ENCODE assay signal across 12 cellular contexts in genomic region chr15:67880651-67881182, GRCh38. TPM values are rescaled to one million over a fixed set of nuclear protein-coding genes. Genes with fewer than 3 reads are reported as not detected.
DNase-seq lines count a peak whose midpoint lies in the region; ATAC-seq and TF ChIP-seq lines count a peak whose summit lies in the region.
"Had no signal": no experiment of that assay in that cellular context is flagged by ENCODE, and none has a peak within 500 bp of the region (broad histone marks: within the 10 kb centered on the region; RNA-seq: fewer than 3 reads in every experiment).

No MANE protein-coding gene starts in this region.

- intact Hi-C loops in mammary epithelial cell (cut with micrococcal nuclease), result no loop called here

- TF ChIP-seq RAD21 in Ishikawa (IDR thresholded peaks at IDR 0.05; ENCODE audit: low read depth), result no peak

- peak overlapping the region; percentile 78 for H2AFZ ChIP-seq in mammary epithelial cell (ENCODE audit: low read depth, low read length)

- H3K9me3 ChIP-seq in mammary epithelial cell (replicated peaks; ENCODE audit: insufficient read depth, low read length), result no peaks in the 10 kb centered on the region
- no peaks in the 10 kb centered on the region for H3K9me3 ChIP-seq in gastroesophageal sphincter

- H4K20me1 ChIP-seq in mammary epithelial cell (ENCODE audit: insufficient read depth, low read length), result no peaks in the 10 kb centered on the region

- CTCF ChIA-PET in mammary epithelial cell (lab: Charles Lee; ENCODE audit: low non-redundant PET), result no interaction called here

- H3K27me3 ChIP-seq in mammary epithelial cell (ENCODE audit: insufficient read depth, low read length) (no peaks in the 10 kb centered on the region), gastroesophageal sphincter (no peaks in the 10 kb centered on the region)

- ATAC-seq in SK-N-SH treated with all-trans-retinoic acid at 6 μM for 48 hours (no peak), gastroesophageal sphincter (no peak)
- ATAC-seq: natural killer cell had no signal

- H3K27me3 Mint-ChIP-seq in mesothelial cell of epicardium (ENCODE audit: low read depth), result no peaks in the 10 kb centered on the region

- TF ChIP-seq POLR2A in gastroesophageal sphincter (IDR thresholded peaks at IDR 0.05), result no peak

- no peak for TF ChIP-seq CTCF in mammary epithelial cell (conservative IDR thresholded peaks at IDR 0.05 in 1 of 2, IDR thresholded peaks at IDR 0.05 in 1 of 2; ENCODE audit: extremely low read depth in 1 of 2, insufficient read depth in 1 of 2, low read depth in 1 of 2, low read length in 2 of 2)
- no peak for TF ChIP-seq CTCF in mesothelial cell of epicardium (IDR thresholded peaks at IDR 0.05; ENCODE audit: unreplicated experiment)
- no peak for TF ChIP-seq CTCF in gastroesophageal sphincter (IDR thresholded peaks at IDR 0.05)

- no peak overlapping the region for H3K4me3 Mint-ChIP-seq in mesothelial cell of epicardium
- H3K4me3 Mint-ChIP-seq: natural killer cell; T-helper 2 cell treated with Interferon-gamma antibody and Interleukin-4, amounts not matched to agents 5 μg/mL and 100 μg/mL, for 36 hours had no signal

- no peaks in the 10 kb centered on the region for H3K9me3 Mint-ChIP-seq in mesothelial cell of epicardium
- H3K9me3 Mint-ChIP-seq: natural killer cell; T-helper 2 cell treated with Interferon-gamma antibody and Interleukin-4, amounts not matched to agents 5 μg/mL and 100 μg/mL, for 36 hours had no signal

- WGBS in mammary epithelial cell (ENCODE audit: low coverage, missing lambda C conversion rate), result 0% methylated on average over 3 of the region's 3 CpGs
- 69 to 87% methylated on average over 3 of the region's 3 CpGs for WGBS in gastroesophageal sphincter (ENCODE audit: low coverage in 1 of 2), 2 donors

- peak overlapping the region; percentile 33 for H3K27ac Mint-ChIP-seq in mesothelial cell of epicardium
- H3K27ac Mint-ChIP-seq: natural killer cell; T-helper 2 cell treated with Interferon-gamma antibody and Interleukin-4, amounts not matched to agents 5 μg/mL and 100 μg/mL, for 36 hours had no signal

- H3K36me3 ChIP-seq in mammary epithelial cell (ENCODE audit: insufficient read depth, low read length) (no peaks in the 10 kb centered on the region), gastroesophageal sphincter (no peaks in the 10 kb centered on the region)

- no peaks in the 10 kb centered on the region for H3K36me3 Mint-ChIP-seq in mesothelial cell of epicardium
- H3K36me3 Mint-ChIP-seq: natural killer cell had no signal

- peak overlapping the region; percentile 32 for H3K4me2 ChIP-seq in mammary epithelial cell (ENCODE audit: insufficient read depth, low read depth, low read length)

- no peak overlapping the region for H3K27ac ChIP-seq in mammary epithelial cell (ENCODE audit: insufficient read depth, low read depth, low read length)
- peak overlapping the region in 1 of 4 donors; percentile 20 for H3K27ac ChIP-seq in gastroesophageal sphincter

- in situ Hi-C loops in mammary epithelial cell (cut with MboI; ENCODE audit: low sequenced_read_pairs in 2 of 2), result no loop called here

- no peak overlapping the region for H3K9ac ChIP-seq in mammary epithelial cell (ENCODE audit: insufficient read depth, low read length)

- dilution Hi-C loops in mammary epithelial cell (cut with HindIII; ENCODE audit: low sequenced_read_pairs), result no loop called here

- BruUV-seq in mammary epithelial cell (replicated peaks; lab: Mats Ljungman, UMichigan), result no TSS peak

- peaks cover 65% of the 10 kb centered on the region for H3K4me1 Mint-ChIP-seq in mesothelial cell of epicardium

- TF ChIP-seq EP300 in Ishikawa (IDR thresholded peaks at IDR 0.05; ENCODE audit: borderline replicate concordance), result no peak
- no peak for TF ChIP-seq EP300 in gastroesophageal sphincter (IDR thresholded peaks at IDR 0.05)

- no peaks in the 10 kb centered on the region for H3K79me2 ChIP-seq in mammary epithelial cell (ENCODE audit: insufficient read depth, low read length)

- H3K4me1 ChIP-seq in mammary epithelial cell (ENCODE audit: insufficient read depth, low read length) (peaks cover 25% of the 10 kb centered on the region), gastroesophageal sphincter (peaks cover 0 to 43% (median 2%) of the 10 kb centered on the region in 3 donors)

- peak; percentile 85 for DNase-seq in NOMO-1 treated with DMSO at 0.1 percent for 48 hours (lab: John Stamatoyannopoulos, UW; ENCODE audit: unreplicated experiment)
- peak; percentile 65 for DNase-seq in mammary epithelial cell
- DNase-seq in mesothelial cell of epicardium (ENCODE audit: low spot score in 2 of 2, unreplicated experiment in 2 of 2), result no peak
- DNase-seq in activated CD4-positive, alpha-beta T cell treated with anti-CD3 and anti-CD28 coated beads for 1 hour, result no peak
- DNase-seq in EL, result no peak
- DNase-seq: amniotic stem cell, natural killer cell, NCI-H510A treated with DMSO at 0.1 percent for 48 hours had no signal

- H3K4me3 ChIP-seq in mammary epithelial cell (replicated peaks in 1 of 3; ENCODE audit: insufficient read depth in 1 of 3, low read depth in 2 of 3, low read length in 3 of 3) (no peak overlapping the region), gastroesophageal sphincter (no peak overlapping the region)

TF ChIP-seq in Ishikawa, 13 proteins besides CTCF, POLR2A, EP300 and RAD21 (continues in another document):
- TF ChIP-seq YY1 (IDR thresholded peaks at IDR 0.05; ENCODE audit: low read depth) (no peak), EGR1 (IDR thresholded peaks at IDR 0.05) (no peak), TCF12 (IDR thresholded peaks at IDR 0.05; ENCODE audit: low read depth) (peak; percentile 22; the same call in 1 of the 2 replicates), MAX (IDR thresholded peaks at IDR 0.05) (0 out of 2 replicates have a peak, but pooled peaks have one; percentile 19), ZBTB7A (IDR thresholded peaks at IDR 0.05; ENCODE audit: low read depth) (no peak), USF1 (IDR thresholded peaks at IDR 0.05) (no peak)

TF ChIP-seq in SK-N-SH treated with all-trans-retinoic acid at 6 μM for 48 hours, 23 proteins besides CTCF, POLR2A, EP300 and RAD21:
- TF ChIP-seq SNAI2 (CRISPR knock-in tag; IDR thresholded peaks at IDR 0.05) (no peak), ESRRG (CRISPR knock-in tag; IDR thresholded peaks at IDR 0.05) (no peak), GLIS3 (CRISPR knock-in tag; IDR thresholded peaks at IDR 0.05) (no peak), PATZ1 (CRISPR knock-in tag; IDR thresholded peaks at IDR 0.05; ENCODE audit: borderline replicate concordance) (no peak), TCF4 (CRISPR knock-in tag; IDR thresholded peaks at IDR 0.05; ENCODE audit: borderline replicate concordance) (no peak), ZNF70 (CRISPR knock-in tag; IDR thresholded peaks at IDR 0.05) (no peak), TOX (CRISPR knock-in tag; IDR thresholded peaks at IDR 0.05; ENCODE audit: borderline replicate concordance) (no peak), CREB5 (CRISPR knock-in tag; IDR thresholded peaks at IDR 0.05; ENCODE audit: low read depth) (no peak), RARB (CRISPR knock-in tag; IDR thresholded peaks at IDR 0.05) (no peak), ZNF565 (CRISPR knock-in tag; conservative IDR thresholded peaks at IDR 0.05; ENCODE audit: low read depth) (no peak), ISL1 (CRISPR knock-in tag; IDR thresholded peaks at IDR 0.05) (no peak)

RNA-seq across cellular contexts. Expression of gene RNU6-1, which starts 40.9 kb away (rescaled TPM):
- not detected for total RNA-seq in mammary epithelial cell
- not detected for polyA plus RNA-seq in mammary epithelial cell
- not detected for polyA minus RNA-seq in mammary epithelial cell
- total RNA-seq in mesothelial cell of epicardium, result not detected in 3 replicates
- not detected for total RNA-seq in gastroesophageal sphincter
- total RNA-seq: natural killer cell had no signal

RNA-seq across cellular contexts. Expression of gene SKOR1, which starts 55.4 kb away (rescaled TPM):
- total RNA-seq in mammary epithelial cell (under 1 TPM in 1 of 2 donors, not detected in 1; under 0.01 TPM), mesothelial cell of epicardium (0.89 to 1.1 TPM (median 1.1 TPM) in 3 replicates), gastroesophageal sphincter (1 to 10 TPM in 2 of 4 donors, under 1 TPM in 2; 0.46 to 2.2 (median 0.87) TPM)
- polyA plus RNA-seq in mammary epithelial cell, result 0.02 TPM
- not detected for polyA minus RNA-seq in mammary epithelial cell

Comparison
In these comparisons a context has a peak if more than half of its experiments do, and no peak if none do; other contexts are left out.
1. DNase-seq: peak in NOMO-1 treated with DMSO at 0.1 percent for 48 hours (single experiment) and mammary epithelial cell (single experiment); none in mesothelial cell of epicardium (0 of 2), activated CD4-positive, alpha-beta T cell treated with anti-CD3 and anti-CD28 coated beads for 1 hour (single experiment) and EL (single experiment).